20 cellular contexts compared by ENCODE assay signal in the genomic region with DNA sequence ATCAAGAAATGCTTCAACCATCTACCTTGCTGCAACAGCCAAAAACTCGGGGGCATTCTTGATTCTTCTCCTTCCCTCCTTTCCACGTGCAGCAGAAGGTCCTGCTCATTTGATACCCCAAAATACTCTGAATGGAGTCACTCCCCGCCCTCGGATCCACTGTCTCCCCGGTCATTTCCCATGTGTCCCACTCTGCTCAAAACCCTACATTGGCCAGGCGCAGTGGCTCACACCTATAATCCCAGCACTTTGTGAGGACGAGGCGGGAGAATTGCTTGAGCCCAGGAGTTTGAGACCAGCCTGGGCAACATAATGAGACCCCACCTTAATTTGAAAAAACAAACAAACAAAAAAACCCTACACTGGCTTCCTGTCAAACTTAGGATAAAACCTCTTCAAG. TPM values are rescaled to one million over a fixed set of nuclear protein-coding genes. Genes with fewer than 3 reads are reported as not detected.
"Had no signal": no experiment of that assay in that cellular context is flagged by ENCODE, and none has a peak within 500 bp of the region (broad histone marks: within the 10 kb centered on the region; RNA-seq: fewer than 3 reads in every experiment).

No MANE protein-coding gene starts in this region.

- H3K4me1 ChIP-seq: gastrocnemius medialis, heart right ventricle, left ventricle myocardium inferior, pancreas, tibial nerve had no signal

- H3K36me3 Mint-ChIP-seq: memory B cell, T-cell had no signal

- H3K27ac ChIP-seq: coronary artery, epithelial cell of prostate, gastrocnemius medialis, heart right ventricle, left ventricle myocardium inferior, pancreas, SK-N-MC, tibial nerve, WERI-Rb-1 had no signal

- H3K27ac Mint-ChIP-seq: memory B cell had no signal

- DNase-seq: activated CD4-positive, alpha-beta T cell treated with anti-CD3 and anti-CD28 coated beads for 4 hours; activated T-cell treated with anti-CD3 and anti-CD28 coated beads for 4 hours; effector memory CD4-positive, alpha-beta T cell; gastrocnemius medialis; heart right ventricle; left ventricle myocardium inferior; T-cell; T1000; WERI-Rb-1 had no signal

- H3K9me3 Mint-ChIP-seq: activated T-helper 2 cell treated with anti-CD3 and anti-CD28 coated beads, Interferon-gamma antibody, Interleukin-2, Interleukin-4, amounts not matched to agents 10 μg/mL and 5 μg/mL and 100 μg/mL, durations not matched to agents 14 hours and 24 hours and 36 hours; memory B cell; T-cell had no signal

- ATAC-seq: gastrocnemius medialis, heart right ventricle had no signal

- H3K9me3 ChIP-seq: gastrocnemius medialis, heart right ventricle, left ventricle myocardium inferior, pancreas, tibial nerve had no signal

- H3K27me3 ChIP-seq: gastrocnemius medialis, pancreas, tibial nerve had no signal

- H3K4me3 ChIP-seq: coronary artery, gastrocnemius medialis, heart right ventricle, left ventricle myocardium inferior, pancreas, SK-N-MC, tibial nerve had no signal

- H3K36me3 ChIP-seq: gastrocnemius medialis, heart right ventricle, left ventricle myocardium inferior, pancreas, tibial nerve, WERI-Rb-1 had no signal

RNA-seq across cellular contexts. Expression of a gene that starts 2.6 kb away (rescaled TPM):
- total RNA-seq: activated T-helper 2 cell treated with anti-CD3 and anti-CD28 coated beads, Interferon-gamma antibody, Interleukin-2, Interleukin-4, amounts not matched to agents 10 μg/mL and 5 μg/mL and 100 μg/mL, durations not matched to agents 14 hours and 24 hours and 36 hours; astrocyte; heart right ventricle; left ventricle myocardium inferior; skeletal muscle tissue; T-cell; tibial nerve had no signal
- polyA plus RNA-seq: heart right ventricle, keratinocyte, neural cell had no signal

RNA-seq across cellular contexts. Expression of a gene that starts 30.1 kb away (rescaled TPM):
- total RNA-seq: activated T-helper 2 cell treated with anti-CD3 and anti-CD28 coated beads, Interferon-gamma antibody, Interleukin-2, Interleukin-4, amounts not matched to agents 10 μg/mL and 5 μg/mL and 100 μg/mL, durations not matched to agents 14 hours and 24 hours and 36 hours; astrocyte; gastrocnemius medialis; heart right ventricle; left ventricle myocardium inferior; skeletal muscle tissue; T-cell; tibial nerve had no signal
- polyA plus RNA-seq: heart right ventricle, neural cell had no signal
